Comparison of ENCODE assay signal across 18 cellular contexts in the genomic region with DNA sequence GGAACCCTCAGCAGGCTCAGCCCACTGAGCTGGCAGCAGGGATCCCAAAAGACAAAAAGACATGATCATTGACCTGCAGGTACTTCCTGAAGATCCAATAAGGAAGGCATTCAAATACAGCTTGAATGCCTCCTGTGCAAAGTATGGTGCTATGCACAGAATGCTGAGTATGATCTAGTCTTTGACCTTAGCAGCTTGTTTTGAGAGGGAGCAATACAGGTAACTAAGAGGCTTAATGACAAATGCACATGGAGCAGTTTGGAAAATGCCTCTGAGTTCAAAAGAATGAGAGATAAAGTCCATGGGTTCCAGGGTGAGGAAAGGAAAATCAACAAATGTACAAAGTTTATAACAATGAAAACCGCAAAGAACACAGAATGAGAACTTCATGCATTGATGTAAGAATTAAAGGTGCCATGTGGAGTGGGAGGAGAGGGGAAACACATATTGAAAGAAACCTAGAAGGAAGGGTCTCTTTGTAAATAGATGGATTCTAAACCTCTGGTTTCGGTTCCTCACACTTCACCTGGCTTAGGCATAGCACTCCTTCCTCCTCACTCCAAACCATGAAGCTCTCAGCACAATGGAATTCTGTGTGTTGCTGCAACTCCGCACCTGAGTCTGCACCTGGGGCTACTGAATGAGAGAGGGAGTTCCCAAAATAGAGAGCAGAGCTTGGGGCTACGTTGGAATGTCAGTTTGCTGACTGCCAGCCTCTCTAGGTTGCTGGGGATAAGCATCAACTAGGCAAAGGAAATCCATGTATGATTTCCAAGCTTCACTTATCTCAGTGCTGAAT.
DNase-seq lines count a peak whose midpoint lies in the region; ATAC-seq and TF ChIP-seq lines count a peak whose summit lies in the region.
"Had no signal": no experiment of that assay in that cellular context is flagged by ENCODE, and none has a peak within 500 bp of the region (broad histone marks: within the 10 kb centered on the region; RNA-seq: fewer than 3 reads in every experiment).

No MANE protein-coding gene starts in this region.

- H3K27ac ChIP-seq in IMR-90 (ENCODE audit: insufficient read depth, low read length) (no peak overlapping the region), RWPE2 (ENCODE audit: poor library complexity, severe bottlenecking) (no peak overlapping the region), foreskin keratinocyte (peak overlapping the region; percentile 66)
- H3K27ac ChIP-seq: prostate gland had no signal

- no peak overlapping the region for H3K14ac ChIP-seq in IMR-90 (replicated peaks; ENCODE audit: low read depth, low read length)

- H3K9me3 Mint-ChIP-seq in progenitor cell of endocrine pancreas (ENCODE audit: low read depth), result no peaks in the 10 kb centered on the region
- H3K9me3 Mint-ChIP-seq: activated naive CD4-positive, alpha-beta T cell treated with anti-CD3 and anti-CD28 coated beads, Interleukin-2, amount 10 ng/mL, durations not matched to agents 7 days and 5 days; CD4-positive, alpha-beta T cell; stimulated activated memory B cell treated with anti-CD40 and anti-IgM and Interleukin-4, amounts not matched to agents 10 μg/mL and 1 μg/mL and 100 μg/mL, for 72 hours had no signal

- WGBS in IMR-90 (ENCODE audit: extremely low coverage in 2 of 2, insufficient read length in 1 of 2), 2 experiments, result no CpG with 5 or more reads among the region's 4 CpGs

- peaks cover 5% of the 10 kb centered on the region for H3K9me1 ChIP-seq in IMR-90 (ENCODE audit: insufficient read depth, low read length)

- H3K9ac ChIP-seq in IMR-90 (ENCODE audit: low read depth, low read length), result no peak overlapping the region
- H3K9ac ChIP-seq in skeletal muscle satellite cell (ENCODE audit: low read depth, low read length), result peak overlapping the region; percentile 3

- no peak overlapping the region for H3K4ac ChIP-seq in IMR-90 (ENCODE audit: low read depth, low read length)

- H3K4me1 Mint-ChIP-seq in progenitor cell of endocrine pancreas (ENCODE audit: low read depth), result peaks cover 2% of the 10 kb centered on the region
- H3K4me1 Mint-ChIP-seq: activated CD4-positive, alpha-beta T cell treated with anti-CD3 and anti-CD28 coated beads for 36 hours; activated naive CD4-positive, alpha-beta T cell treated with anti-CD3 and anti-CD28 coated beads, Interleukin-2, amount 10 ng/mL, durations not matched to agents 7 days and 5 days; stimulated activated memory B cell treated with anti-CD40 and anti-IgM and Interleukin-4, amounts not matched to agents 10 μg/mL and 1 μg/mL and 100 μg/mL, for 72 hours had no signal

- POLR2A ChIA-PET in IMR-90 (lab: Charles Lee; ENCODE audit: unreplicated experiment), result no interaction called here

- H3K4me3 Mint-ChIP-seq in progenitor cell of endocrine pancreas (ENCODE audit: low read depth), result no peak overlapping the region
- H3K4me3 Mint-ChIP-seq: activated CD4-positive, alpha-beta T cell treated with anti-CD3 and anti-CD28 coated beads for 36 hours; activated naive CD4-positive, alpha-beta T cell treated with anti-CD3 and anti-CD28 coated beads, Interleukin-2, amount 10 ng/mL, durations not matched to agents 7 days and 5 days; CD4-positive, alpha-beta T cell; stimulated activated memory B cell treated with anti-CD40 and anti-IgM and Interleukin-4, amounts not matched to agents 10 μg/mL and 1 μg/mL and 100 μg/mL, for 72 hours had no signal

- no peak overlapping the region for H3K56ac ChIP-seq in IMR-90 (ENCODE audit: extremely low read depth, insufficient read depth, low read length)

- H3K18ac ChIP-seq in IMR-90 (ENCODE audit: low read depth, low read length), result no peak overlapping the region

- no peak for TF ChIP-seq CTCF in IMR-90 (conservative IDR thresholded peaks at IDR 0.05; ENCODE audit: low read depth, low read length)
- no peak for TF ChIP-seq CTCF in RWPE2 (IDR thresholded peaks at IDR 0.05; ENCODE audit: poor library complexity, severe bottlenecking)
- no peak for TF ChIP-seq CTCF in foreskin keratinocyte (conservative IDR thresholded peaks at IDR 0.05)
- no peak for TF ChIP-seq CTCF in GM13976 (IDR thresholded peaks at IDR 0.05; ENCODE audit: borderline replicate concordance, control extremely low read depth, extremely low read depth, insufficient read depth, missing control alignments)
- no peak for TF ChIP-seq CTCF in progenitor cell of endocrine pancreas (IDR thresholded peaks at IDR 0.05; ENCODE audit: unreplicated experiment)

- intact Hi-C loops in IMR-90 (cut with micrococcal nuclease), result no loop called here

- H3K27me3 ChIP-seq in IMR-90 (ENCODE audit: control insufficient read depth, insufficient read depth, low read length), result no peaks in the 10 kb centered on the region; the same call in 1 of the 2 replicates
- no peaks in the 10 kb centered on the region for H3K27me3 ChIP-seq in RWPE2 (ENCODE audit: insufficient read depth, poor library complexity, severe bottlenecking)
- H3K27me3 ChIP-seq in foreskin keratinocyte, result no peaks in the 10 kb centered on the region
- no peaks in the 10 kb centered on the region for H3K27me3 ChIP-seq in skeletal muscle satellite cell (ENCODE audit: control insufficient read depth, insufficient read depth, low read length)

- peaks cover 42% of the 10 kb centered on the region for H3K27me3 Mint-ChIP-seq in progenitor cell of endocrine pancreas

- H3K4me2 ChIP-seq in IMR-90 (ENCODE audit: low read depth, low read length) (no peak overlapping the region), skeletal muscle satellite cell (ENCODE audit: low read length) (peak overlapping the region; percentile 0)

- BruUV-seq in IMR-90 (replicated peaks; lab: Mats Ljungman, UMichigan), result no TSS peak

- no peak overlapping the region for H2BK15ac ChIP-seq in IMR-90 (ENCODE audit: low read depth, low read length)

- no peak overlapping the region for H4K8ac ChIP-seq in IMR-90 (ENCODE audit: low read depth in 2 of 2, low read length in 2 of 2)

- no peak overlapping the region for H2AFZ ChIP-seq in IMR-90 (replicated peaks; ENCODE audit: low read length, poor library complexity)

- 0 out of 4 replicates have a peak, but pooled peaks cover 0 to 7% of the 10 kb centered on the region in 2 experiments for H3K79me1 ChIP-seq in IMR-90 (ENCODE audit: low read depth in 1 of 2, low read length in 2 of 2)

- H3K36me3 ChIP-seq in IMR-90 (ENCODE audit: control insufficient read depth, insufficient read depth, low read length) (no peaks in the 10 kb centered on the region), RWPE2 (ENCODE audit: low read depth) (no peaks in the 10 kb centered on the region), skeletal muscle satellite cell (ENCODE audit: insufficient read depth, low read length) (peaks cover 49% of the 10 kb centered on the region)
- H3K36me3 ChIP-seq: prostate gland had no signal

- H4K5ac ChIP-seq in IMR-90 (ENCODE audit: low read depth, low read length), result no peak overlapping the region

- no peak overlapping the region for H2BK5ac ChIP-seq in IMR-90 (ENCODE audit: low read depth, low read length, poor library complexity, severe bottlenecking)

- H4K20me1 ChIP-seq in IMR-90 (ENCODE audit: insufficient read depth, low read length), result no peaks in the 10 kb centered on the region

- no peak for TF ChIP-seq POLR2A in IMR-90 (IDR thresholded peaks at IDR 0.05; ENCODE audit: low read depth, low read length)

- no peaks in the 10 kb centered on the region for H3K9me3 ChIP-seq in IMR-90 (ENCODE audit: control insufficient read depth, insufficient read depth, low read length)
- no peaks in the 10 kb centered on the region for H3K9me3 ChIP-seq in RWPE2 (ENCODE audit: severe bottlenecking)
- no peaks in the 10 kb centered on the region for H3K9me3 ChIP-seq in skeletal muscle satellite cell (replicated peaks; ENCODE audit: low read length)
- H3K9me3 ChIP-seq: prostate gland had no signal

- H3K4me1 ChIP-seq in IMR-90 (ENCODE audit: control insufficient read depth, insufficient read depth, low read length) (peaks cover 8% of the 10 kb centered on the region), RWPE2 (ENCODE audit: insufficient read depth, poor library complexity, severe bottlenecking) (no peaks in the 10 kb centered on the region), foreskin keratinocyte (peaks cover 11% of the 10 kb centered on the region), skeletal muscle satellite cell (ENCODE audit: control insufficient read depth, insufficient read depth, low read length) (peaks cover 62% of the 10 kb centered on the region)
- H3K4me1 ChIP-seq: prostate gland had no signal

- no peaks in the 10 kb centered on the region for H3K36me3 Mint-ChIP-seq in progenitor cell of endocrine pancreas (ENCODE audit: insufficient read depth)
- H3K36me3 Mint-ChIP-seq: activated naive CD4-positive, alpha-beta T cell treated with anti-CD3 and anti-CD28 coated beads, Interleukin-2, amount 10 ng/mL, durations not matched to agents 7 days and 5 days; stimulated activated memory B cell treated with anti-CD40 and anti-IgM and Interleukin-4, amounts not matched to agents 10 μg/mL and 1 μg/mL and 100 μg/mL, for 72 hours had no signal

- H2AK5ac ChIP-seq in IMR-90 (ENCODE audit: low read depth, low read length), result no peak overlapping the region

- peak overlapping the region; percentile 48 for H2AK9ac ChIP-seq in IMR-90 (replicated peaks; ENCODE audit: low read depth, low read length, poor library complexity)

- no peak overlapping the region for H2BK20ac ChIP-seq in IMR-90 (ENCODE audit: low read depth, low read length)

- H3K4me3 ChIP-seq in IMR-90 (ENCODE audit: insufficient read depth, low read depth, low read length) (no peak overlapping the region), RWPE2 (ENCODE audit: severe bottlenecking) (no peak overlapping the region), skeletal muscle satellite cell (ENCODE audit: low read length) (no peak overlapping the region)
- H3K4me3 ChIP-seq: prostate gland, skin epidermis had no signal

- H3K23ac ChIP-seq in IMR-90 (ENCODE audit: low read depth, low read length), result no peak overlapping the region; the same call in 1 of the 2 replicates

- CTCF ChIA-PET in IMR-90 (lab: Yijun Ruan, JAX), result no interaction called here

- no peak overlapping the region for H2BK120ac ChIP-seq in IMR-90 (ENCODE audit: low read depth, low read length)

- ATAC-seq in IMR-90 (ENCODE audit: low read depth) (no peak), RWPE2 (ENCODE audit: low read depth) (peak; percentile 27; the same call in 1 of the 3 replicates), foreskin keratinocyte (peak; percentile 94)
- ATAC-seq: activated CD4-positive, alpha-beta T cell treated with anti-CD3 and anti-CD28 coated beads for 36 hours; stimulated activated memory B cell treated with anti-CD40 and anti-IgM and Interleukin-4, amounts not matched to agents 10 μg/mL and 1 μg/mL and 100 μg/mL, for 72 hours had no signal

- TF ChIP-seq RAD21 in IMR-90 (IDR thresholded peaks at IDR 0.05; ENCODE audit: low read length), result no peak

- no peak for DNase-seq in IMR-90
- DNase-seq in RWPE2 (ENCODE audit: low spot score), result no peak
- peak; percentile 91 to 95 for DNase-seq in foreskin keratinocyte
- DNase-seq in GM13976 (ENCODE audit: low spot score), result no peak
- DNase-seq in activated CD8-positive, alpha-beta memory T cell treated with anti-CD3 and anti-CD28 coated beads, Interleukin-2, amount 50 U/mL, for 48 hours, result no peak
- no peak for DNase-seq in progenitor cell of endocrine pancreas (ENCODE audit: low spot score, unreplicated experiment)
- DNase-seq: activated CD4-positive, alpha-beta T cell treated with anti-CD3 and anti-CD28 coated beads for 36 hours; activated naive CD4-positive, alpha-beta T cell treated with anti-CD3 and anti-CD28 coated beads, Interleukin-2, amount 10 ng/mL, durations not matched to agents 7 days and 5 days; activated T-cell treated with anti-CD3 and anti-CD28 coated beads, Interleukin-2, amount 50 U/mL, for 48 hours; amygdala; CD4-positive, alpha-beta T cell; Kasumi-1; NCI-H187; Right ventricle myocardium superior had no signal

- no peak overlapping the region for H4K91ac ChIP-seq in IMR-90 (ENCODE audit: insufficient read depth, low read depth, low read length)

- dilution Hi-C loops in IMR-90 (cut with HindIII; ENCODE audit: low sequenced_read_pairs, unreplicated experiment), result no loop called here

- in situ Hi-C loops in IMR-90 (cut with MboI; ENCODE audit: low sequenced_read_pairs) (no loop called here), GM13976 (cut with MboI; ENCODE audit: low sequenced_read_pairs, unreplicated experiment) (no loop called here)

- H3K27ac Mint-ChIP-seq in progenitor cell of endocrine pancreas, result no peak overlapping the region
- H3K27ac Mint-ChIP-seq: activated CD4-positive, alpha-beta T cell treated with anti-CD3 and anti-CD28 coated beads for 36 hours; activated naive CD4-positive, alpha-beta T cell treated with anti-CD3 and anti-CD28 coated beads, Interleukin-2, amount 10 ng/mL, durations not matched to agents 7 days and 5 days; CD4-positive, alpha-beta T cell; stimulated activated memory B cell treated with anti-CD40 and anti-IgM and Interleukin-4, amounts not matched to agents 10 μg/mL and 1 μg/mL and 100 μg/mL, for 72 hours had no signal

Comparison
In these comparisons a context has a peak if more than half of its experiments do, and no peak if none do; other contexts are left out.
1. DNase-seq: peak in foreskin keratinocyte (2 of 2); none in IMR-90 (single experiment), RWPE2 (single experiment), GM13976 (single experiment), activated CD8-positive, alpha-beta memory T cell treated with anti-CD3 and anti-CD28 coated beads, Interleukin-2, amount 50 U/mL, for 48 hours (single experiment) and progenitor cell of endocrine pancreas (single experiment).